8 cellular contexts compared by ENCODE assay signal in the genomic region with DNA sequence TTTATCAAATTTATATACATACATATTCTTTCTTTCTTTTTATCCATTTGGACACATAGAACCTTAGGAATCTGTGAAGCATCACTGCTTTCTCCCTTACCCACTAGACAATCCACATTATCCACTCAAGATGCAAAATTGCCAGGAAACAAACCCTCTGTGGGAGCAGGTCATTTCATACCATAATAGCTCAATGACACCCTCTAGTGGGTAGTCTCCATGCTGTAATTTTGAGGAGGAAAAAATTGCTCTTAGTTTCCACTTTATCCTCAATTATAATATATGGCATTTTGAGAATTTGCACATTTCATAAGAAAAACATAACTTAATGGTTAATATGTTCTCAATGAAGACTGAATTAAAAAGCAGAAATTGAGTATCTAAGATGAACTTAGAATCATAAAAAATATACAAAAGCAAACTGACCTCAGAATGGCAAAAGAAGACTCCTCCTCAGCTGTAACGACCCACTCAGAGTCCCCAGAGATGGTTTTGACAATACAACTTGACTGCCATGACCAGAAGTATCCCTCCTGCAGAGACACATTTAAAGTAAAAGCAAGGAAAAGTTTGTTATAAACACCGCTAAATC.
DNase-seq lines count a peak whose midpoint lies in the region; ATAC-seq, FAIRE-seq and TF ChIP-seq lines count a peak whose summit lies in the region.

No MANE protein-coding gene starts in this region.

- H3F3A ChIP-seq in GM23248 (ENCODE audit: insufficient read depth) = no peaks in the 10 kb centered on the region

- WGBS in GM23248 (ENCODE audit: low coverage in 1 of 2, low lambda C conversion rate in 2 of 2, missing lambda C conversion rate in 2 of 2), 2 experiments = 61 to 74% methylated on average over 2 of the region's 2 CpGs
- 0% methylated on average over 2 of the region's 2 CpGs for WGBS in K562 (ENCODE audit: insufficient coverage, low coverage, missing lambda C conversion rate)

- H3K9me1 ChIP-seq in K562 (ENCODE audit: control insufficient read depth, insufficient read depth, low read length) = no peaks in the 10 kb centered on the region

- H3K79me2 ChIP-seq in GM23248 (ENCODE audit: insufficient read depth) (no peaks in the 10 kb centered on the region), K562 (ENCODE audit: control insufficient read depth, insufficient read depth, low read length) (no peaks in the 10 kb centered on the region)

- TF ChIP-seq EP300 in K562 (IDR thresholded peaks at IDR 0.05; ENCODE audit: low read length) = no peak

- CTCF ChIA-PET in K562 (lab: Yijun Ruan, JAX; ENCODE audit: low intra/inter-chr PET ratio) = no interaction called here
- CTCF ChIA-PET in activated CD4-positive, alpha-beta memory T cell treated with anti-CD3 and anti-CD28 coated beads for 36 hours (lab: Charles Lee) = interaction anchor here (1.0 to 1.2 kb wide), 3 partner anchors 9 to 17 kb away, joined by 3 to 5 read pairs (median 3); no protein-coding TSS in a partner anchor

- H3K9me3 ChIP-seq in GM23248 (ENCODE audit: low read depth) = no peaks in the 10 kb centered on the region
- no peaks in the 10 kb centered on the region for H3K9me3 ChIP-seq in K562 (replicated peaks; ENCODE audit: control insufficient read depth, insufficient read depth, low read depth, low read length)
- no peaks in the 10 kb centered on the region for H3K9me3 ChIP-seq in left lung

- no peaks in the 10 kb centered on the region for H3K4me1 Mint-ChIP-seq in activated CD4-positive, alpha-beta memory T cell treated with anti-CD3 and anti-CD28 coated beads for 36 hours (ENCODE audit: low read depth)
- H3K4me1 Mint-ChIP-seq in activated T-cell treated with anti-CD3 and anti-CD28 coated beads, Interleukin-2, amount 50 U/mL, for 4 hours (ENCODE audit: low read depth) = no peaks in the 10 kb centered on the region

- in situ Hi-C loops in GM23248 (cut with MboI) (loop anchor here (10.0 kb wide), 1 partner anchor 1152 kb away; no protein-coding TSS in a partner anchor), K562 (cut with MboI) (no loop called here)

- peak; percentile 51 for FAIRE-seq in K562 (lab: Jason Lieb, UNC)

- H3K9me2 ChIP-seq in GM23248 (ENCODE audit: insufficient read depth) = no peaks in the 10 kb centered on the region

- DNase-seq in DMS 273 (lab: John Stamatoyannopoulos, UW; ENCODE audit: unreplicated experiment) (peak; percentile 76), DMS 273 treated with DMSO at 0.1 percent for 48 hours (lab: John Stamatoyannopoulos, UW) (no peak), GM23248 (peak; percentile 64), NCI-H146 (lab: John Stamatoyannopoulos, UW) (peak; percentile 48), K562 (ENCODE audit: extremely low read depth in 1 of 4, low spot score in 3 of 4) (peak; percentile 17 to 39 (median 25)), left lung (no peak)
- DNase-seq in activated CD4-positive, alpha-beta memory T cell treated with anti-CD3 and anti-CD28 coated beads for 36 hours = no peak
- no peak for DNase-seq in activated T-cell treated with anti-CD3 and anti-CD28 coated beads, Interleukin-2, amount 50 U/mL, for 4 hours

- POLR2A ChIA-PET in K562 (lab: Yijun Ruan, JAX) = no interaction called here
- POLR2A ChIA-PET in activated CD4-positive, alpha-beta memory T cell treated with anti-CD3 and anti-CD28 coated beads for 36 hours (lab: Charles Lee) = no interaction called here

- no peak overlapping the region for H3K4me3 ChIP-seq in GM23248
- no peak overlapping the region for H3K4me3 ChIP-seq in K562
- no peak overlapping the region for H3K4me3 ChIP-seq in left lung

- H3K36me3 ChIP-seq in GM23248 (ENCODE audit: low read depth) (no peaks in the 10 kb centered on the region), K562 (ENCODE audit: control insufficient read depth, insufficient read depth, low read length) (no peaks in the 10 kb centered on the region), left lung (no peaks in the 10 kb centered on the region)

- no peak overlapping the region for H3K4me3 Mint-ChIP-seq in activated CD4-positive, alpha-beta memory T cell treated with anti-CD3 and anti-CD28 coated beads for 36 hours
- H3K4me3 Mint-ChIP-seq in activated T-cell treated with anti-CD3 and anti-CD28 coated beads, Interleukin-2, amount 50 U/mL, for 4 hours = no peak overlapping the region

- no peaks in the 10 kb centered on the region for H3K36me3 Mint-ChIP-seq in activated CD4-positive, alpha-beta memory T cell treated with anti-CD3 and anti-CD28 coated beads for 36 hours
- H3K36me3 Mint-ChIP-seq in activated T-cell treated with anti-CD3 and anti-CD28 coated beads, Interleukin-2, amount 50 U/mL, for 4 hours (ENCODE audit: insufficient read depth) = no peaks in the 10 kb centered on the region

- TF ChIP-seq POLR2A in K562 (conservative IDR thresholded peaks at IDR 0.05) = no peak

- H3K27me3 ChIP-seq in GM23248 (replicated peaks; ENCODE audit: insufficient read depth) (no peaks in the 10 kb centered on the region), K562 (ENCODE audit: control insufficient read depth in 2 of 2, insufficient read depth in 2 of 2, low read length in 2 of 2) (no peaks in the 10 kb centered on the region), left lung (no peaks in the 10 kb centered on the region)

- H2AFZ ChIP-seq in GM23248 (peak overlapping the region; percentile 16; the same call in 1 of the 2 replicates), K562 (ENCODE audit: low read depth, low read length) (no peak overlapping the region)

- H3K9ac ChIP-seq in GM23248 = no peak overlapping the region
- H3K9ac ChIP-seq in K562 (ENCODE audit: insufficient read depth in 1 of 2, low read depth in 2 of 2, low read length in 2 of 2) = no peak overlapping the region

- H3K9me3 Mint-ChIP-seq in activated CD4-positive, alpha-beta memory T cell treated with anti-CD3 and anti-CD28 coated beads for 36 hours = no peaks in the 10 kb centered on the region
- no peaks in the 10 kb centered on the region for H3K9me3 Mint-ChIP-seq in activated T-cell treated with anti-CD3 and anti-CD28 coated beads, Interleukin-2, amount 50 U/mL, for 4 hours

- TF ChIP-seq RAD21 in K562 (CRISPR knock-in tag; conservative IDR thresholded peaks at IDR 0.05 in 1 of 2, IDR thresholded peaks at IDR 0.05 in 1 of 2) = peak; percentile 73

- H3K27ac Mint-ChIP-seq in activated CD4-positive, alpha-beta memory T cell treated with anti-CD3 and anti-CD28 coated beads for 36 hours = no peak overlapping the region

- peaks cover 1% of the 10 kb centered on the region for H3K27me3 Mint-ChIP-seq in activated CD4-positive, alpha-beta memory T cell treated with anti-CD3 and anti-CD28 coated beads for 36 hours
- peaks cover 2% of the 10 kb centered on the region for H3K27me3 Mint-ChIP-seq in activated T-cell treated with anti-CD3 and anti-CD28 coated beads, Interleukin-2, amount 50 U/mL, for 4 hours (ENCODE audit: low read depth)

- H3K4me1 ChIP-seq in GM23248 (ENCODE audit: insufficient read depth) (peaks cover 13% of the 10 kb centered on the region), K562 (replicated peaks in 1 of 2; ENCODE audit: control insufficient read depth in 2 of 2, insufficient read depth in 2 of 2, low read length in 2 of 2) (no peaks in the 10 kb centered on the region), left lung (no peaks in the 10 kb centered on the region)

- H3K4me2 ChIP-seq in GM23248 (ENCODE audit: unreplicated experiment) (no peak overlapping the region), K562 (ENCODE audit: insufficient read depth, low read length) (no peak overlapping the region)

- ATAC-seq in K562 (peak; percentile 72), left lung (peak; percentile 74)
- ATAC-seq in activated T-cell treated with anti-CD3 and anti-CD28 coated beads, Interleukin-2, amount 50 U/mL, for 4 hours = no peak

- H4K20me1 ChIP-seq in GM23248 (ENCODE audit: insufficient read depth) = no peaks in the 10 kb centered on the region
- H4K20me1 ChIP-seq in K562 (replicated peaks; ENCODE audit: control insufficient read depth, insufficient read depth, low read length) = no peaks in the 10 kb centered on the region

- peak; percentile 33 to 63 (median 54); a peak in 5 of 6 replicates for TF ChIP-seq CTCF in K562 (IDR thresholded peaks at IDR 0.05 in 2 of 3, conservative IDR thresholded peaks at IDR 0.05 in 1 of 3; ENCODE audit: insufficient read depth in 2 of 3, low read depth in 1 of 3, low read length in 3 of 3)
- peak; percentile 35 to 58 for TF ChIP-seq CTCF in left lung (IDR thresholded peaks at IDR 0.05)

- intact Hi-C loops in K562 (cut with micrococcal nuclease) (loop anchor here (1.0 to 10.0 kb wide), 2 partner anchors 1148 to 1902 kb away; no protein-coding TSS in a partner anchor), left lung (cut with DNase I) (loop anchor here in 1 of 2 donors (10.0 kb wide), 1 partner anchor 1142 kb away; no protein-coding TSS in a partner anchor)
- intact Hi-C loops in activated CD4-positive, alpha-beta memory T cell treated with anti-CD3 and anti-CD28 coated beads for 36 hours (cut with micrococcal nuclease) = loop anchor here (5.0 kb wide), 1 partner anchor 201 kb away; no protein-coding TSS in a partner anchor

- no TSS peak for BruUV-seq in K562 (replicated peaks; lab: Mats Ljungman, UMichigan)

- H3K27ac ChIP-seq in GM23248 = no peak overlapping the region
- no peak overlapping the region for H3K27ac ChIP-seq in K562 (ENCODE audit: extremely low read depth, low read depth, low read length)
- H3K27ac ChIP-seq in left lung = no peak overlapping the region

TF ChIP-seq in K562, 482 proteins besides CTCF, POLR2A, EP300 and RAD21 (continues in another document):
- TF ChIP-seq DEAF1 (CRISPR knock-in tag; IDR thresholded peaks at IDR 0.05) (peak; percentile 61; the same call in 1 of the 2 replicates), SMC3 (conservative IDR thresholded peaks at IDR 0.05; ENCODE audit: insufficient read depth, low read depth, low read length) (peak; percentile 33; the same call in 1 of the 2 replicates), PRMT5 (CRISPR knock-in tag; IDR thresholded peaks at IDR 0.05) (no peak)

Comparison
In these comparisons a context has a peak if more than half of its experiments do, and no peak if none do; other contexts are left out.
1. DNase-seq: peak in DMS 273 (single experiment), GM23248 (single experiment), NCI-H146 (single experiment) and K562 (4 of 4); none in DMS 273 treated with DMSO at 0.1 percent for 48 hours (single experiment), left lung (0 of 2), activated CD4-positive, alpha-beta memory T cell treated with anti-CD3 and anti-CD28 coated beads for 36 hours (single experiment) and activated T-cell treated with anti-CD3 and anti-CD28 coated beads, Interleukin-2, amount 50 U/mL, for 4 hours (single experiment).
2. ATAC-seq: peak in K562 (single experiment) and left lung (single experiment); none in activated T-cell treated with anti-CD3 and anti-CD28 coated beads, Interleukin-2, amount 50 U/mL, for 4 hours (0 of 2).